2 cellular contexts compared by ENCODE assay signal in the genomic region with DNA sequence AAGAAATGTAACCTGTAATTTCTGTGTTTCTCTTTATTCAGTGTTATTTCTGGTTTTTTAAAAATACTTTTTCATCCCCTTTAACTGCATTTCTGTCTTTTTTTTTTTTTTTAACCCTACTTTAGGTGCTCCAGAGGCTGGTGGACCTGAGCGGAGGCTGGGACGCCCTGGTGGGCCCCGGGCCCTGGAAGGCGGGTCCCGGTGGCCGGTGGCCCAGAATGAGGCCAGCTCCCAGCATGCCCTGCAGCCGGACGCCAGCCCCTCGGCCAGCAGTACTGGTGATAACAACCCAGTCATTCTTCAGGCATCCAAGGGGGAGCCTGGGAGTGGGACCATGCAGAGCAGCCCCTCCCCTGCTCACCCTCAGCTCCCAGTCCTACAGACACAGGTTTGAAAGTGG.
TF ChIP-seq lines count a peak whose summit lies in the region.

No MANE protein-coding gene starts in this region.

TF ChIP-seq in A549, 52 proteins besides CTCF, POLR2A, EP300 and RAD21:
- TF ChIP-seq SREBF2 (IDR thresholded peaks at IDR 0.05) (no peak), BHLHE40 (IDR thresholded peaks at IDR 0.05; ENCODE audit: low read depth, low read length) (no peak), ZC3H11A (IDR thresholded peaks at IDR 0.05) (no peak), NFE2L2 (conservative IDR thresholded peaks at IDR 0.05; ENCODE audit: low read length) (no peak), SMC3 (IDR thresholded peaks at IDR 0.05) (no peak), MAZ (IDR thresholded peaks at IDR 0.05; ENCODE audit: borderline replicate concordance, low read depth, low read length) (no peak), CEBPB (IDR thresholded peaks at IDR 0.05) (no peak), HOXA7 (CRISPR knock-in tag; IDR thresholded peaks at IDR 0.05) (no peak), POLR2AphosphoS2 (conservative IDR thresholded peaks at IDR 0.05; ENCODE audit: low read length) (no peak), TFCP2L1 (CRISPR knock-in tag; IDR thresholded peaks at IDR 0.05) (no peak), RARB (CRISPR knock-in tag; IDR thresholded peaks at IDR 0.05) (no peak), NR3C1 (IDR thresholded peaks at IDR 0.05) (no peak), HOXB13 (CRISPR knock-in tag; IDR thresholded peaks at IDR 0.05; ENCODE audit: low read depth) (no peak)
- TF ChIP-seq, protein P1, sequence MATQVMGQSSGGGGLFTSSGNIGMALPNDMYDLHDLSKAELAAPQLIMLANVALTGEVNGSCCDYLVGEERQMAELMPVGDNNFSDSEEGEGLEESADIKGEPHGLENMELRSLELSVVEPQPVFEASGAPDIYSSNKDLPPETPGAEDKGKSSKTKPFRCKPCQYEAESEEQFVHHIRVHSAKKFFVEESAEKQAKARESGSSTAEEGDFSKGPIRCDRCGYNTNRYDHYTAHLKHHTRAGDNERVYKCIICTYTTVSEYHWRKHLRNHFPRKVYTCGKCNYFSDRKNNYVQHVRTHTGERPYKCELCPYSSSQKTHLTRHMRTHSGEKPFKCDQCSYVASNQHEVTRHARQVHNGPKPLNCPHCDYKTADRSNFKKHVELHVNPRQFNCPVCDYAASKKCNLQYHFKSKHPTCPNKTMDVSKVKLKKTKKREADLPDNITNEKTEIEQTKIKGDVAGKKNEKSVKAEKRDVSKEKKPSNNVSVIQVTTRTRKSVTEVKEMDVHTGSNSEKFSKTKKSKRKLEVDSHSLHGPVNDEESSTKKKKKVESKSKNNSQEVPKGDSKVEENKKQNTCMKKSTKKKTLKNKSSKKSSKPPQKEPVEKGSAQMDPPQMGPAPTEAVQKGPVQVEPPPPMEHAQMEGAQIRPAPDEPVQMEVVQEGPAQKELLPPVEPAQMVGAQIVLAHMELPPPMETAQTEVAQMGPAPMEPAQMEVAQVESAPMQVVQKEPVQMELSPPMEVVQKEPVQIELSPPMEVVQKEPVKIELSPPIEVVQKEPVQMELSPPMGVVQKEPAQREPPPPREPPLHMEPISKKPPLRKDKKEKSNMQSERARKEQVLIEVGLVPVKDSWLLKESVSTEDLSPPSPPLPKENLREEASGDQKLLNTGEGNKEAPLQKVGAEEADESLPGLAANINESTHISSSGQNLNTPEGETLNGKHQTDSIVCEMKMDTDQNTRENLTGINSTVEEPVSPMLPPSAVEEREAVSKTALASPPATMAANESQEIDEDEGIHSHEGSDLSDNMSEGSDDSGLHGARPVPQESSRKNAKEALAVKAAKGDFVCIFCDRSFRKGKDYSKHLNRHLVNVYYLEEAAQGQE (IDR thresholded peaks at IDR 0.05), result no peak
- TF ChIP-seq, protein P2, sequence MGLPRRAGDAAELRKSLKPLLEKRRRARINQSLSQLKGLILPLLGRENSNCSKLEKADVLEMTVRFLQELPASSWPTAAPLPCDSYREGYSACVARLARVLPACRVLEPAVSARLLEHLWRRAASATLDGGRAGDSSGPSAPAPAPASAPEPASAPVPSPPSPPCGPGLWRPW (IDR thresholded peaks at IDR 0.05), result no peak
- TF ChIP-seq, protein P3, sequence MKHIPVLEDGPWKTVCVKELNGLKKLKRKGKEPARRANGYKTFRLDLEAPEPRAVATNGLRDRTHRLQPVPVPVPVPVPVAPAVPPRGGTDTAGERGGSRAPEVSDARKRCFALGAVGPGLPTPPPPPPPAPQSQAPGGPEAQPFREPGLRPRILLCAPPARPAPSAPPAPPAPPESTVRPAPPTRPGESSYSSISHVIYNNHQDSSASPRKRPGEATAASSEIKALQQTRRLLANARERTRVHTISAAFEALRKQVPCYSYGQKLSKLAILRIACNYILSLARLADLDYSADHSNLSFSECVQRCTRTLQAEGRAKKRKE (CRISPR knock-in tag; IDR thresholded peaks at IDR 0.05; ENCODE audit: low read depth), result no peak
- TF ChIP-seq, protein P4, sequence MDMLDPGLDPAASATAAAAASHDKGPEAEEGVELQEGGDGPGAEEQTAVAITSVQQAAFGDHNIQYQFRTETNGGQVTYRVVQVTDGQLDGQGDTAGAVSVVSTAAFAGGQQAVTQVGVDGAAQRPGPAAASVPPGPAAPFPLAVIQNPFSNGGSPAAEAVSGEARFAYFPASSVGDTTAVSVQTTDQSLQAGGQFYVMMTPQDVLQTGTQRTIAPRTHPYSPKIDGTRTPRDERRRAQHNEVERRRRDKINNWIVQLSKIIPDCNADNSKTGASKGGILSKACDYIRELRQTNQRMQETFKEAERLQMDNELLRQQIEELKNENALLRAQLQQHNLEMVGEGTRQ (IDR thresholded peaks at IDR 0.05), result no peak
- TF ChIP-seq, protein P5, sequence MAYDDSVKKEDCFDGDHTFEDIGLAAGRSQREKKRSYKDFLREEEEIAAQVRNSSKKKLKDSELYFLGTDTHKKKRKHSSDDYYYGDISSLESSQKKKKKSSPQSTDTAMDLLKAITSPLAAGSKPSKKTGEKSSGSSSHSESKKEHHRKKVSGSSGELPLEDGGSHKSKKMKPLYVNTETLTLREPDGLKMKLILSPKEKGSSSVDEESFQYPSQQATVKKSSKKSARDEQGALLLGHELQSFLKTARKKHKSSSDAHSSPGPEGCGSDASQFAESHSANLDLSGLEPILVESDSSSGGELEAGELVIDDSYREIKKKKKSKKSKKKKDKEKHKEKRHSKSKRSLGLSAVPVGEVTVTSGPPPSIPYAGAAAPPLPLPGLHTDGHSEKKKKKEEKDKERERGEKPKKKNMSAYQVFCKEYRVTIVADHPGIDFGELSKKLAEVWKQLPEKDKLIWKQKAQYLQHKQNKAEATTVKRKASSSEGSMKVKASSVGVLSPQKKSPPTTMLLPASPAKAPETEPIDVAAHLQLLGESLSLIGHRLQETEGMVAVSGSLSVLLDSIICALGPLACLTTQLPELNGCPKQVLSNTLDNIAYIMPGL (CRISPR knock-in tag; IDR thresholded peaks at IDR 0.05; ENCODE audit: borderline replicate concordance), result no peak
- TF ChIP-seq, protein P6, sequence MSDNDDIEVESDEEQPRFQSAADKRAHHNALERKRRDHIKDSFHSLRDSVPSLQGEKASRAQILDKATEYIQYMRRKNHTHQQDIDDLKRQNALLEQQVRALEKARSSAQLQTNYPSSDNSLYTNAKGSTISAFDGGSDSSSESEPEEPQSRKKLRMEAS (IDR thresholded peaks at IDR 0.05), result no peak
- TF ChIP-seq, protein P7, sequence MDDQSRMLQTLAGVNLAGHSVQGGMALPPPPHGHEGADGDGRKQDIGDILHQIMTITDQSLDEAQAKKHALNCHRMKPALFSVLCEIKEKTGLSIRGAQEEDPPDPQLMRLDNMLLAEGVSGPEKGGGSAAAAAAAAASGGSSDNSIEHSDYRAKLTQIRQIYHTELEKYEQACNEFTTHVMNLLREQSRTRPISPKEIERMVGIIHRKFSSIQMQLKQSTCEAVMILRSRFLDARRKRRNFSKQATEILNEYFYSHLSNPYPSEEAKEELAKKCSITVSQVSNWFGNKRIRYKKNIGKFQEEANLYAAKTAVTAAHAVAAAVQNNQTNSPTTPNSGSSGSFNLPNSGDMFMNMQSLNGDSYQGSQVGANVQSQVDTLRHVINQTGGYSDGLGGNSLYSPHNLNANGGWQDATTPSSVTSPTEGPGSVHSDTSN (IDR thresholded peaks at IDR 0.05), result no peak

TF ChIP-seq in GM23338, 12 proteins besides CTCF, POLR2A, EP300 and RAD21:
- TF ChIP-seq, protein P8, sequence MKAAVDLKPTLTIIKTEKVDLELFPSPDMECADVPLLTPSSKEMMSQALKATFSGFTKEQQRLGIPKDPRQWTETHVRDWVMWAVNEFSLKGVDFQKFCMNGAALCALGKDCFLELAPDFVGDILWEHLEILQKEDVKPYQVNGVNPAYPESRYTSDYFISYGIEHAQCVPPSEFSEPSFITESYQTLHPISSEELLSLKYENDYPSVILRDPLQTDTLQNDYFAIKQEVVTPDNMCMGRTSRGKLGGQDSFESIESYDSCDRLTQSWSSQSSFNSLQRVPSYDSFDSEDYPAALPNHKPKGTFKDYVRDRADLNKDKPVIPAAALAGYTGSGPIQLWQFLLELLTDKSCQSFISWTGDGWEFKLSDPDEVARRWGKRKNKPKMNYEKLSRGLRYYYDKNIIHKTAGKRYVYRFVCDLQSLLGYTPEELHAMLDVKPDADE (IDR thresholded peaks at IDR 0.05), result no peak
- TF ChIP-seq JUNB (IDR thresholded peaks at IDR 0.05; ENCODE audit: unreplicated experiment) (no peak), EZH2phosphoT487 (IDR thresholded peaks at IDR 0.05; ENCODE audit: unreplicated experiment) (no peak), EZH2 (IDR thresholded peaks at IDR 0.05; ENCODE audit: low read depth, unreplicated experiment) (no peak), NANOG (IDR thresholded peaks at IDR 0.05; ENCODE audit: borderline replicate concordance) (no peak), STAT1 (IDR thresholded peaks at IDR 0.05; ENCODE audit: unreplicated experiment) (no peak)
